ENCODE assay signal across 17 cellular contexts in the genomic region with DNA sequence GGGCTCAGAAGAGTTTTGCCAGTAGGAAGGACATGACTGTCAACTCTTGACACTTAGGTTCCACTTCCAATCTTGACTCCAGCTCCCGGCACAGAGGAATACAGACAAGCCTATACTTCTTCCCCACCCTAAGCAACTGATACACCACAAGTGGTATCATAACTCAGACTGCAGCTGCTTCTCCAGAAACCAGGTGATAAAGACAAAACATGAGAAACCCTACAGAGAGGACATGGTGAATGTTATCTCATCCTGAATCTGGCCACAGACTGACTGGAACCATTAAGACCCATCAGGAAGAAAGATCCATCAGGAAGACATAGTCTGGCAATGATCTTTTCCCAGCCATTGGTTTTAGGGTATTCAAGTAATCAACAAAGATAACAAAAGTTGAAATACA.
"Had no signal": no experiment of that assay in that cellular context is flagged by ENCODE, and none has a peak within 500 bp of the region (broad histone marks: within the 10 kb centered on the region; RNA-seq: fewer than 3 reads in every experiment).

No MANE protein-coding gene starts in this region.

- DNase-seq: activated CD4-positive, alpha-beta T cell treated with anti-CD3 and anti-CD28 coated beads for 1 hour; activated naive CD4-positive, alpha-beta T cell; activated naive CD8-positive, alpha-beta T cell treated with anti-CD3 and anti-CD28 coated beads for 36 hours; amniotic stem cell; central memory CD4-positive, alpha-beta T cell; erythroblast; foreskin melanocyte; glutamatergic neuron; hippocampal formation; lower lobe of right lung; sigmoid colon; spleen; stimulated activated CD4-positive, alpha-beta T cell treated with anti-CD3 and anti-CD28 coated beads, Interleukin-4, amount 100 ng/mL, for 4 hours; WERI-Rb-1 had no signal

- H3K4me3 Mint-ChIP-seq: activated naive CD8-positive, alpha-beta T cell treated with anti-CD3 and anti-CD28 coated beads for 36 hours; natural killer cell treated with Interleukin-12 subunit alpha and Interleukin-12 subunit beta and Interleukin-15 and Interleukin-18, amount 100 ng/mL, for 72 hours; stimulated activated memory B cell treated with anti-CD40 and anti-IgM and Interleukin-4, amounts not matched to agents 10 μg/mL and 1 μg/mL and 100 μg/mL, for 72 hours had no signal

- H3K4me1 ChIP-seq: lower lobe of right lung, sigmoid colon, spleen had no signal

- H3K9me3 ChIP-seq: lower lobe of right lung, sigmoid colon, spleen, thoracic aorta had no signal

- H3K27ac Mint-ChIP-seq: activated naive CD8-positive, alpha-beta T cell treated with anti-CD3 and anti-CD28 coated beads for 36 hours; natural killer cell treated with Interleukin-12 subunit alpha and Interleukin-12 subunit beta and Interleukin-15 and Interleukin-18, amount 100 ng/mL, for 72 hours; stimulated activated memory B cell treated with anti-CD40 and anti-IgM and Interleukin-4, amounts not matched to agents 10 μg/mL and 1 μg/mL and 100 μg/mL, for 72 hours had no signal

- H3K4me3 ChIP-seq: lower lobe of right lung, sigmoid colon, spleen, thoracic aorta had no signal

- H3K4me1 Mint-ChIP-seq: stimulated activated memory B cell treated with anti-CD40 and anti-IgM and Interleukin-4, amounts not matched to agents 10 μg/mL and 1 μg/mL and 100 μg/mL, for 72 hours had no signal

- H3K9me3 Mint-ChIP-seq: activated naive CD8-positive, alpha-beta T cell treated with anti-CD3 and anti-CD28 coated beads for 36 hours; natural killer cell treated with Interleukin-12 subunit alpha and Interleukin-12 subunit beta and Interleukin-15 and Interleukin-18, amount 100 ng/mL, for 72 hours; stimulated activated memory B cell treated with anti-CD40 and anti-IgM and Interleukin-4, amounts not matched to agents 10 μg/mL and 1 μg/mL and 100 μg/mL, for 72 hours had no signal

- H3K27ac ChIP-seq: lower lobe of right lung, sigmoid colon, spleen, thoracic aorta, WERI-Rb-1 had no signal

- ATAC-seq: lower lobe of right lung; natural killer cell treated with Interleukin-12 subunit alpha and Interleukin-12 subunit beta and Interleukin-15 and Interleukin-18, amount 100 ng/mL, for 72 hours; stimulated activated memory B cell treated with anti-CD40 and anti-IgM and Interleukin-4, amounts not matched to agents 10 μg/mL and 1 μg/mL and 100 μg/mL, for 72 hours had no signal

- H3K27me3 Mint-ChIP-seq: activated naive CD8-positive, alpha-beta T cell treated with anti-CD3 and anti-CD28 coated beads for 36 hours; natural killer cell treated with Interleukin-12 subunit alpha and Interleukin-12 subunit beta and Interleukin-15 and Interleukin-18, amount 100 ng/mL, for 72 hours; stimulated activated memory B cell treated with anti-CD40 and anti-IgM and Interleukin-4, amounts not matched to agents 10 μg/mL and 1 μg/mL and 100 μg/mL, for 72 hours had no signal

- H3K27me3 ChIP-seq: sigmoid colon, spleen had no signal
